Comparison of ENCODE assay signal across 14 cellular contexts in genomic region chr9:32404402-32404801, GRCh38. TPM values are rescaled to one million over a fixed set of nuclear protein-coding genes. Genes with fewer than 3 reads are reported as not detected.
DNase-seq lines count a peak whose midpoint lies in the region; ATAC-seq and TF ChIP-seq lines count a peak whose summit lies in the region.
"Had no signal": no experiment of that assay in that cellular context is flagged by ENCODE, and none has a peak within 500 bp of the region (broad histone marks: within the 10 kb centered on the region; RNA-seq: fewer than 3 reads in every experiment).

No MANE protein-coding gene starts in this region.

- H3K4me3 ChIP-seq in epithelial cell of proximal tubule (ENCODE audit: low read depth, low read length) (peak overlapping the region; percentile 9), mucosa of stomach (ENCODE audit: low read length) (no peak overlapping the region), transverse colon (peak overlapping the region in 1 of 4 donors; percentile 22), GM23248 (no peak overlapping the region)
- H3K4me3 ChIP-seq: BLaER1 treated with 17β-estradiol and CSF1 and Interleukin-3, amounts not matched to agents 10 nM and 100 nM; GM12878 had no signal

- peaks cover 9% of the 10 kb centered on the region for H3K4me1 Mint-ChIP-seq in CD14-positive monocyte
- peaks cover 3% of the 10 kb centered on the region for H3K4me1 Mint-ChIP-seq in activated CD8-positive, alpha-beta memory T cell treated with anti-CD3 and anti-CD28 coated beads, Interleukin-2, amount 10 ng/mL, durations not matched to agents 7 days and 5 days

- H3F3A ChIP-seq in GM23248 (ENCODE audit: insufficient read depth), result no peaks in the 10 kb centered on the region

- H3K36me3 Mint-ChIP-seq in CD14-positive monocyte, result peaks cover 26 to 27% of the 10 kb centered on the region in 2 donors
- peaks cover 21% of the 10 kb centered on the region for H3K36me3 Mint-ChIP-seq in activated CD8-positive, alpha-beta memory T cell treated with anti-CD3 and anti-CD28 coated beads, Interleukin-2, amount 10 ng/mL, durations not matched to agents 7 days and 5 days

- H3K9me2 ChIP-seq in GM23248 (ENCODE audit: insufficient read depth), result no peaks in the 10 kb centered on the region

- no peaks in the 10 kb centered on the region for H3K36me3 ChIP-seq in mucosa of stomach (ENCODE audit: control insufficient read depth, insufficient read depth, low read length)
- H3K36me3 ChIP-seq in transverse colon, result peaks cover 0 to 27% (median 9%) of the 10 kb centered on the region in 4 donors
- peaks cover 40% of the 10 kb centered on the region for H3K36me3 ChIP-seq in GM23248 (ENCODE audit: low read depth)

- no peak overlapping the region for H2AFZ ChIP-seq in GM23248

- H3K4me3 Mint-ChIP-seq in CD14-positive monocyte, result no peak overlapping the region
- H3K4me3 Mint-ChIP-seq in activated CD8-positive, alpha-beta memory T cell treated with anti-CD3 and anti-CD28 coated beads, Interleukin-2, amount 10 ng/mL, durations not matched to agents 7 days and 5 days, result no peak overlapping the region
- H3K4me3 Mint-ChIP-seq: CD4-positive, alpha-beta memory T cell; H9 had no signal

- intact Hi-C loops in CD14-positive monocyte (cut with micrococcal nuclease) (loop anchor here in 1 of 2 donors (10.0 kb wide), 2 partner anchors 70 to 570 kb away; no protein-coding TSS in a partner anchor), transverse colon (cut with DNase I; ENCODE audit: low total_unique reads) (no loop called here)

- CTCF ChIA-PET in activated CD8-positive, alpha-beta memory T cell treated with anti-CD3 and anti-CD28 coated beads, Interleukin-2, amount 10 ng/mL, durations not matched to agents 7 days and 5 days (lab: Charles Lee), result interaction anchor here (0.8 kb wide), 1 partner anchor 96 kb away, joined by 3 read pairs; no protein-coding TSS in a partner anchor

- H3K9me3 Mint-ChIP-seq in CD14-positive monocyte, result peaks cover 0 to 9% (median 3%) of the 10 kb centered on the region in 7 donors
- H3K9me3 Mint-ChIP-seq in activated CD8-positive, alpha-beta memory T cell treated with anti-CD3 and anti-CD28 coated beads, Interleukin-2, amount 10 ng/mL, durations not matched to agents 7 days and 5 days (ENCODE audit: low read depth), result no peaks in the 10 kb centered on the region
- H3K9me3 Mint-ChIP-seq: H9 had no signal

- H3K9ac ChIP-seq in mucosa of stomach (ENCODE audit: low read length) (peak overlapping the region; percentile 53), GM23248 (no peak overlapping the region)
- H3K9ac ChIP-seq: BLaER1 treated with 17β-estradiol and CSF1 and Interleukin-3, amounts not matched to agents 10 nM and 100 nM had no signal

- H3K79me2 ChIP-seq in GM23248 (ENCODE audit: insufficient read depth), result peaks cover 49% of the 10 kb centered on the region

- peaks cover 0 to 1% (median 0%) of the 10 kb centered on the region in 3 donors for H3K27me3 Mint-ChIP-seq in CD14-positive monocyte (ENCODE audit: low read depth in 3 of 3)
- no peaks in the 10 kb centered on the region for H3K27me3 Mint-ChIP-seq in activated CD8-positive, alpha-beta memory T cell treated with anti-CD3 and anti-CD28 coated beads, Interleukin-2, amount 10 ng/mL, durations not matched to agents 7 days and 5 days
- H3K27me3 Mint-ChIP-seq: CD4-positive, alpha-beta memory T cell had no signal

- peak overlapping the region in 4 of 7 donors; percentile 0 to 64 (median 54) for H3K27ac Mint-ChIP-seq in CD14-positive monocyte
- H3K27ac Mint-ChIP-seq in activated CD8-positive, alpha-beta memory T cell treated with anti-CD3 and anti-CD28 coated beads, Interleukin-2, amount 10 ng/mL, durations not matched to agents 7 days and 5 days, result no peak overlapping the region
- H3K27ac Mint-ChIP-seq: H9 had no signal

- H4K20me1 ChIP-seq in GM23248 (ENCODE audit: insufficient read depth), result no peaks in the 10 kb centered on the region
- H4K20me1 ChIP-seq: BLaER1 treated with 17β-estradiol and CSF1 and Interleukin-3, amounts not matched to agents 10 nM and 100 nM had no signal

- in situ Hi-C loops in transverse colon (cut with MboI; ENCODE audit: low pct_ligation_motif_present in 1 of 4, low pct_unique_long_range_greater_than_20kb in 1 of 4, low sequenced_read_pairs in 3 of 4), result no loop called here
- in situ Hi-C loops in GM23248 (cut with MboI), result no loop called here

- no peak for TF ChIP-seq EP300 in transverse colon (IDR thresholded peaks at IDR 0.05; ENCODE audit: low read depth)

- H3K4me2 ChIP-seq in GM23248 (ENCODE audit: unreplicated experiment), result no peak overlapping the region
- H3K4me2 ChIP-seq: BLaER1 treated with 17β-estradiol and CSF1 and Interleukin-3, amounts not matched to agents 10 nM and 100 nM had no signal

- no peak for TF ChIP-seq CTCF in CD14-positive monocyte (IDR thresholded peaks at IDR 0.05)
- no peak for TF ChIP-seq CTCF in epithelial cell of proximal tubule (conservative IDR thresholded peaks at IDR 0.05; ENCODE audit: low read depth, low read length)
- TF ChIP-seq CTCF in transverse colon (IDR thresholded peaks at IDR 0.05), result no peak

- H3K27ac ChIP-seq in transverse colon (peak overlapping the region in 3 of 4 donors; percentile 33 to 66 (median 50)), GM23248 (no peak overlapping the region)
- H3K27ac ChIP-seq: BLaER1 treated with 17β-estradiol and CSF1 and Interleukin-3, amounts not matched to agents 10 nM and 100 nM had no signal

- H3K9me3 ChIP-seq in mucosa of stomach (ENCODE audit: control insufficient read depth, low read length) (no peaks in the 10 kb centered on the region), transverse colon (no peaks in the 10 kb centered on the region), GM23248 (ENCODE audit: low read depth) (no peaks in the 10 kb centered on the region)

- 88% methylated on average over 1 of the region's 1 CpG; no CpG with 5 or more reads in 1 of the 2 donors for WGBS in transverse colon (ENCODE audit: low coverage in 1 of 2), 2 donors
- 87 to 100% methylated on average over 1 of the region's 1 CpG for WGBS in GM23248 (ENCODE audit: low coverage in 1 of 2, low lambda C conversion rate in 2 of 2, missing lambda C conversion rate in 2 of 2), 2 experiments

- no peaks in the 10 kb centered on the region for H3K27me3 ChIP-seq in mucosa of stomach (ENCODE audit: control insufficient read depth, insufficient read depth, low read length)
- no peaks in the 10 kb centered on the region for H3K27me3 ChIP-seq in transverse colon
- no peaks in the 10 kb centered on the region for H3K27me3 ChIP-seq in GM23248 (replicated peaks; ENCODE audit: insufficient read depth)
- H3K27me3 ChIP-seq: BLaER1 treated with 17β-estradiol and CSF1 and Interleukin-3, amounts not matched to agents 10 nM and 100 nM had no signal

- no peak for DNase-seq in CD14-positive monocyte (ENCODE audit: low spot score)
- no peak for DNase-seq in epithelial cell of proximal tubule (ENCODE audit: low read depth)
- no peak for DNase-seq in transverse colon
- no peak for DNase-seq in GM23248
- no peak for DNase-seq in activated CD8-positive, alpha-beta memory T cell treated with anti-CD3 and anti-CD28 coated beads, Interleukin-2, amount 10 ng/mL, durations not matched to agents 7 days and 5 days
- DNase-seq: ACHN; CD4-positive, alpha-beta memory T cell; DMS79; GOT3; H9 had no signal

- H3K4me1 ChIP-seq in mucosa of stomach (ENCODE audit: control insufficient read depth, insufficient read depth, low read length) (peaks cover 10% of the 10 kb centered on the region), transverse colon (no peaks in the 10 kb centered on the region), GM23248 (ENCODE audit: insufficient read depth) (no peaks in the 10 kb centered on the region)

- no peak for ATAC-seq in activated CD4-positive, CD25-positive, alpha-beta regulatory T cell treated with anti-CD3 and anti-CD28 coated beads, Interleukin-2, amount 50 U/mL, for 24 hours
- ATAC-seq in activated CD8-positive, alpha-beta memory T cell treated with anti-CD3 and anti-CD28 coated beads, Interleukin-2, amount 10 ng/mL, durations not matched to agents 7 days and 5 days, result no peak
- ATAC-seq: GM12878 had no signal

- no peak for TF ChIP-seq POLR2A in transverse colon (IDR thresholded peaks at IDR 0.05)

RNA-seq across cellular contexts. Expression of gene ACO1, which starts 20.0 kb away (rescaled TPM):
- polyA plus RNA-seq in CD14-positive monocyte (10 to 100 TPM; 10.5 to 12.5 TPM), GM23248 (2016; fragmentation: Nextera tagmentation; extraction: Ambion mirVana) (72.0 and 76.7 TPM in 2 replicates)
- total RNA-seq in epithelial cell of proximal tubule (41.2 and 66.8 TPM in 2 replicates), transverse colon (10 to 100 TPM; 10.1 to 34.5 (median 27.3) TPM)
- total RNA-seq in GM23248 (2014; rRNA removed; shearing (Covaris generic)), result 79.5 and 84.1 TPM in 2 replicates
- 1 to 10 TPM; 7.0 to 9.9 TPM for total RNA-seq in activated CD8-positive, alpha-beta memory T cell treated with anti-CD3 and anti-CD28 coated beads, Interleukin-2, amount 10 ng/mL, durations not matched to agents 7 days and 5 days
